ENCODE assay signal across 31 cellular contexts in genomic region chr21:14271053-14271452, GRCh38.
"Had no signal": no experiment of that assay in that cellular context is flagged by ENCODE, and none has a peak within 500 bp of the region (broad histone marks: within the 10 kb centered on the region; RNA-seq: fewer than 3 reads in every experiment).

No MANE protein-coding gene starts in this region.

- FAIRE-seq: RCC 7860 had no signal

- DNase-seq: activated B cell treated with CpG ODN at 0.5 μM for 24 hours; activated CD4-positive, alpha-beta memory T cell treated with anti-CD3 and anti-CD28 coated beads, Interleukin-2, amount 10 ng/mL, durations not matched to agents 7 days and 5 days; activated CD4-positive, alpha-beta T cell treated with anti-CD3 and anti-CD28 coated beads for 4 hours; activated CD4-positive, CD25-positive, alpha-beta regulatory T cell treated with anti-CD3 and anti-CD28 coated beads, Interleukin-2, amount 50 U/mL, for 72 hours; activated CD8-positive, alpha-beta memory T cell treated with anti-CD3 and anti-CD28 coated beads for 24 hours; activated CD8-positive, alpha-beta memory T cell treated with anti-CD3 and anti-CD28 coated beads, Interleukin-2, amount 10 ng/mL, durations not matched to agents 7 days and 5 days; activated CD8-positive, alpha-beta memory T cell treated with anti-CD3 and anti-CD28 coated beads, Interleukin-2, amount 50 U/mL, for 48 hours; activated effector memory CD4-positive, alpha-beta T cell treated with Interleukin-2 at 50 U/mL for 16 hours; activated naive CD4-positive, alpha-beta T cell treated with anti-CD3 and anti-CD28 coated beads, Interleukin-2, amount 10 ng/mL, durations not matched to agents 7 days and 5 days; activated naive CD8-positive, alpha-beta T cell treated with anti-CD3 and anti-CD28 coated beads, Interleukin-2, amount 50 U/mL, for 24 hours; activated T-cell treated with anti-CD3 and anti-CD28 coated beads, Interleukin-2, amount 50 U/mL, for 48 hours; anterior cingulate cortex; central memory CD4-positive, alpha-beta T cell; Kasumi-1; MG63; NCI-H1048; NCI-H1105 treated with DMSO at 0.1 percent for 48 hours; NCI-H1436; NCI-H1694; NCI-H2029; NCI-H345; NCI-H524 treated with DMSO at 0.1 percent for 48 hours; PC-3; SIG-M5; T-cell; T-helper 17 cell had no signal

- H3K27me3 ChIP-seq: MG63 had no signal

- H3K27ac ChIP-seq: RWPE1, VCaP had no signal

- ATAC-seq: activated CD8-positive, alpha-beta memory T cell treated with anti-CD3 and anti-CD28 coated beads, Interleukin-2, amount 10 ng/mL, durations not matched to agents 7 days and 5 days; activated naive CD8-positive, alpha-beta T cell treated with anti-CD3 and anti-CD28 coated beads, Interleukin-2, amount 50 U/mL, for 24 hours; PC-3; Right ventricle myocardium inferior; SK-N-SH treated with all-trans-retinoic acid at 6 μM for 48 hours; T-cell; T-helper 17 cell had no signal

- H3K36me3 ChIP-seq: MG63 had no signal

- H3K9me3 ChIP-seq: MG63 had no signal

- H3K4me3 ChIP-seq: MG63 had no signal
